Comparison of ENCODE assay signal across 25 cellular contexts in genomic region chr4:142203505-142203904, GRCh38.
"Had no signal": no experiment of that assay in that cellular context is flagged by ENCODE, and none has a peak within 500 bp of the region (broad histone marks: within the 10 kb centered on the region; RNA-seq: fewer than 3 reads in every experiment).

No MANE protein-coding gene starts in this region.

- H3K9me3 ChIP-seq: adrenal gland, breast epithelium had no signal

- ATAC-seq: activated CD4-positive, alpha-beta T cell treated with anti-CD3 and anti-CD28 coated beads for 36 hours; activated CD8-positive, alpha-beta T cell treated with anti-CD3 and anti-CD28 coated beads, Interleukin-2, amount 10 ng/mL, durations not matched to agents 7 days and 5 days; T-helper 17 cell had no signal

- H3K4me3 Mint-ChIP-seq: activated CD4-positive, alpha-beta T cell treated with anti-CD3 and anti-CD28 coated beads for 36 hours; activated CD8-positive, alpha-beta T cell treated with anti-CD3 and anti-CD28 coated beads, Interleukin-2, amount 10 ng/mL, durations not matched to agents 7 days and 5 days; activated naive CD8-positive, alpha-beta T cell treated with anti-CD3 and anti-CD28 coated beads, Interleukin-2, amount 10 ng/mL, durations not matched to agents 7 days and 5 days; T-helper 17 cell had no signal

- H3K4me1 ChIP-seq: adrenal gland, breast epithelium had no signal

- H3K27me3 ChIP-seq: adrenal gland, breast epithelium had no signal

- H3K4me3 ChIP-seq: adrenal gland, breast epithelium, PC-9 had no signal

- H3K4me2 ChIP-seq: PC-9 had no signal

- H3K27me3 Mint-ChIP-seq: activated CD4-positive, alpha-beta T cell treated with anti-CD3 and anti-CD28 coated beads for 36 hours; activated naive CD8-positive, alpha-beta T cell treated with anti-CD3 and anti-CD28 coated beads, Interleukin-2, amount 10 ng/mL, durations not matched to agents 7 days and 5 days; T-helper 17 cell had no signal

- H3K36me3 ChIP-seq: adrenal gland, breast epithelium, WERI-Rb-1 had no signal

- H3K27ac ChIP-seq: adrenal gland, breast epithelium, PC-9, WERI-Rb-1 had no signal

- H2AFZ ChIP-seq: PC-9 had no signal

- H3K9me3 Mint-ChIP-seq: activated naive CD8-positive, alpha-beta T cell treated with anti-CD3 and anti-CD28 coated beads, Interleukin-2, amount 10 ng/mL, durations not matched to agents 7 days and 5 days had no signal

- H3K27ac Mint-ChIP-seq: activated CD8-positive, alpha-beta T cell treated with anti-CD3 and anti-CD28 coated beads, Interleukin-2, amount 10 ng/mL, durations not matched to agents 7 days and 5 days; activated naive CD8-positive, alpha-beta T cell treated with anti-CD3 and anti-CD28 coated beads, Interleukin-2, amount 10 ng/mL, durations not matched to agents 7 days and 5 days had no signal

- DNase-seq: activated CD4-positive, alpha-beta T cell treated with anti-CD3 and anti-CD28 coated beads for 36 hours; activated CD4-positive, alpha-beta T cell treated with anti-CD3 and anti-CD28 coated beads, Interleukin-2, amount 50 U/mL, for 4 hours; activated CD8-positive, alpha-beta memory T cell treated with anti-CD3 and anti-CD28 coated beads, Interleukin-2, amount 50 U/mL, for 48 hours; activated CD8-positive, alpha-beta T cell treated with anti-CD3 and anti-CD28 coated beads, Interleukin-2, amount 10 ng/mL, durations not matched to agents 7 days and 5 days; activated naive CD4-positive, alpha-beta T cell treated with anti-CD3 and anti-CD28 coated beads, Interleukin-2, amount 50 U/mL, for 16 hours; activated naive CD8-positive, alpha-beta T cell treated with anti-CD3 and anti-CD28 coated beads, Interleukin-2, amount 10 ng/mL, durations not matched to agents 7 days and 5 days; activated T-cell treated with anti-CD3 and anti-CD28 coated beads, Interleukin-2, amount 50 U/mL, for 1 hour; adrenal gland; anterior cingulate cortex; IMR-90; Kasumi-1; KBM-7; NCI-H146; NCI-H187 treated with DMSO at 0.1 percent for 48 hours; NCI-H2081 treated with DMSO at 0.1 percent for 48 hours; NCI-H2171; NCI-H2227 treated with DMSO at 0.1 percent for 48 hours; NCI-H446 treated with DMSO at 0.1 percent for 48 hours; NCI-H526 treated with DMSO at 0.1 percent for 48 hours; NCI-H82; PC-9; SHP77 treated with DMSO at 0.1 percent for 48 hours; T-helper 17 cell; WERI-Rb-1 had no signal
